Comparison of ENCODE assay signal across 20 cellular contexts in the genomic region with DNA sequence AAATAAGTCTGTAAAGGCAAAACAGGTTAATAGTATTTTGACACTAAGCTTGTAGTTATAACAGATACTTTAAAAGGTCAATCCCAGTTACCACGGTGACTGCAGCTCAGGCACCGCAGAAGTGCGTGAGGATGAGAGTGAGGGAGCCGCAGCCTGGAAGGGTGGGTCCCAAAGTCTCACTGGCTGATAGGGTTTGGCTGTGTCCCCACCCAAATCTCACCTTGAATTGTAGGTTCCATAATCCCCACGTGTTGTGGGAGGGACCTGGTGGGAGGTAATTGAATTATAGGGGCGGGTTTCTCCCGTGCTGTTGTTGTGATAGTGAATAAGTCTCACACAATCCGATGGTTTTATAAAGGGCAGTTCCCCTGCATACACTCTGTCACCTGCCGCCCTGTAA. TPM values are rescaled to one million over a fixed set of nuclear protein-coding genes. Genes with fewer than 3 reads are reported as not detected.
DNase-seq lines count a peak whose midpoint lies in the region; ATAC-seq and TF ChIP-seq lines count a peak whose summit lies in the region.
"Had no signal": no experiment of that assay in that cellular context is flagged by ENCODE, and none has a peak within 500 bp of the region (broad histone marks: within the 10 kb centered on the region; RNA-seq: fewer than 3 reads in every experiment).

No MANE protein-coding gene starts in this region.

- TF ChIP-seq CTCF in right atrium auricular region (IDR thresholded peaks at IDR 0.05) (no peak), esophagus squamous epithelium (IDR thresholded peaks at IDR 0.05) (no peak), upper lobe of right lung (IDR thresholded peaks at IDR 0.05) (no peak), H9 (conservative IDR thresholded peaks at IDR 0.05) (no peak)

- H3K27ac ChIP-seq in right atrium auricular region (peak overlapping the region in 1 of 2 donors; percentile 45), esophagus squamous epithelium (peak overlapping the region; percentile 25 to 84 (median 66)), upper lobe of right lung (no peak overlapping the region), H9 (ENCODE audit: insufficient read length, low read depth, low read length) (no peak overlapping the region)
- H3K27ac ChIP-seq: neutrophil had no signal

- H3K14ac ChIP-seq in H9 (ENCODE audit: insufficient read depth, low read length), result no peak overlapping the region

- peaks cover 3% of the 10 kb centered on the region; the same call in 1 of the 2 replicates for H3K27me3 Mint-ChIP-seq in H9 (ENCODE audit: low read depth)

- no peak overlapping the region for H3K4ac ChIP-seq in H9 (ENCODE audit: low read depth, low read length)

- no peak overlapping the region for H4K91ac ChIP-seq in H9 (ENCODE audit: insufficient read length, low read depth, low read length)

- H3K27me3 ChIP-seq in right atrium auricular region (no peaks in the 10 kb centered on the region), esophagus squamous epithelium (peaks cover 0 to 6% (median 0%) of the 10 kb centered on the region in 4 donors), upper lobe of right lung (peaks cover 4% of the 10 kb centered on the region), H9 (ENCODE audit: insufficient read depth, low read length) (no peaks in the 10 kb centered on the region)

- no peak overlapping the region for H2AFZ ChIP-seq in H9 (ENCODE audit: low read length)

- no peaks in the 10 kb centered on the region for H3K79me1 ChIP-seq in H9 (ENCODE audit: insufficient read depth, low read depth, low read length, poor library complexity, severe bottlenecking)

- DNase-seq in right atrium auricular region (ENCODE audit: low spot score), result peak; percentile 40
- no peak for DNase-seq in left cardiac atrium
- DNase-seq in esophagus squamous epithelium (lab: John Stamatoyannopoulos, UW), result no peak
- DNase-seq in stimulated activated CD8-positive, alpha-beta memory T cell treated with anti-CD3 and anti-CD28 coated beads, Interleukin-4, amount 100 ng/mL, for 48 hours, result peak; percentile 13
- no peak for DNase-seq in stimulated activated naive CD8-positive, alpha-beta T cell treated with anti-CD3 and anti-CD28 coated beads, Interleukin-15, Interleukin-2, amounts not matched to agents 100 U/mL and 50 U/mL, for 24 hours
- DNase-seq in upper lobe of right lung, result no peak
- DNase-seq in activated effector memory CD4-positive, alpha-beta T cell treated with anti-CD3 and anti-CD28 coated beads, Interleukin-2, amount 50 U/mL, for 16 hours, result no peak
- DNase-seq in H9, result no peak
- DNase-seq: activated CD4-positive, alpha-beta T cell treated with anti-CD3 and anti-CD28 coated beads for 1 hour; activated T-cell treated with anti-CD3 and anti-CD28 coated beads, Interleukin-2, amount 50 U/mL, for 1 hour; effector CD8-positive, alpha-beta T cell; foreskin melanocyte; GOT3; naive B cell; NCI-H446; stimulated activated CD4-positive, alpha-beta T cell treated with anti-CD3 and anti-CD28 coated beads, Interleukin-1b, Interleukin-23, amount 100 ng/mL, for 48 hours; T-helper 17 cell had no signal

- no peak for ATAC-seq in left cardiac atrium
- no peak for ATAC-seq in stimulated activated naive CD8-positive, alpha-beta T cell treated with anti-CD3 and anti-CD28 coated beads, Interleukin-15, Interleukin-2, amounts not matched to agents 100 U/mL and 50 U/mL, for 24 hours
- no peak for ATAC-seq in upper lobe of right lung

- no peak overlapping the region for H3K4me2 ChIP-seq in H9 (ENCODE audit: insufficient read depth, insufficient read length, low read length)

- H2BK12ac ChIP-seq in H9 (ENCODE audit: insufficient read length, low read depth, low read length), result no peak overlapping the region

- H3K79me2 ChIP-seq in H9 (ENCODE audit: insufficient read depth, low read length), result no peaks in the 10 kb centered on the region

- H3K56ac ChIP-seq in H9 (ENCODE audit: insufficient read length, low read depth, low read length), result no peak overlapping the region

- H3K9ac ChIP-seq in H9 (ENCODE audit: extremely low read depth, insufficient read length, low read length), result no peak overlapping the region

- no peak overlapping the region for H2BK120ac ChIP-seq in H9 (ENCODE audit: low read depth, low read length, poor library complexity, severe bottlenecking)

- no peak for TF ChIP-seq POLR2A in esophagus squamous epithelium (IDR thresholded peaks at IDR 0.05)

- H3K36me3 ChIP-seq in right atrium auricular region (no peaks in the 10 kb centered on the region), esophagus squamous epithelium (no peaks in the 10 kb centered on the region), upper lobe of right lung (no peaks in the 10 kb centered on the region)
- H3K36me3 ChIP-seq: neutrophil had no signal

- no peak overlapping the region for H4K5ac ChIP-seq in H9 (ENCODE audit: insufficient read length, low read depth, low read length)

- H3K4me3 ChIP-seq in right atrium auricular region (no peak overlapping the region), esophagus squamous epithelium (no peak overlapping the region), upper lobe of right lung (no peak overlapping the region)

- H3T11ph ChIP-seq in H9 (ENCODE audit: low read length), result no peak overlapping the region

- intact Hi-C loops in left cardiac atrium (cut with DNase I), result loop anchor here in 1 of 2 donors (2.0 to 5.0 kb wide), 2 partner anchors 42 to 87 kb away; partner anchors contain the start of gene GAS6
- intact Hi-C loops in esophagus squamous epithelium (cut with DNase I), result no loop called here
- intact Hi-C loops in upper lobe of right lung (cut with DNase I), result no loop called here

- H2BK5ac ChIP-seq in H9 (ENCODE audit: insufficient read length, low read length), result no peak overlapping the region

- H2AK5ac ChIP-seq in H9 (ENCODE audit: insufficient read length, low read length), result no peak overlapping the region

- no peak overlapping the region for H3K18ac ChIP-seq in H9 (ENCODE audit: insufficient read length, low read depth, low read length)

- H3K4me3 Mint-ChIP-seq in H9, result no peak overlapping the region
- H3K4me3 Mint-ChIP-seq: activated CD4-positive, alpha-beta memory T cell treated with anti-CD3 and anti-CD28 coated beads, Interleukin-2, amount 10 ng/mL, durations not matched to agents 7 days and 5 days; B cell; T-helper 17 cell had no signal

- H3K9me3 Mint-ChIP-seq in H9, result peaks cover 0 to 4% of the 10 kb centered on the region in 2 experiments; a peak in 1 of 5 replicates
- H3K9me3 Mint-ChIP-seq: activated CD4-positive, alpha-beta memory T cell treated with anti-CD3 and anti-CD28 coated beads, Interleukin-2, amount 10 ng/mL, durations not matched to agents 7 days and 5 days had no signal

- no peak overlapping the region for H3K27ac Mint-ChIP-seq in H9
- H3K27ac Mint-ChIP-seq: activated CD4-positive, alpha-beta memory T cell treated with anti-CD3 and anti-CD28 coated beads, Interleukin-2, amount 10 ng/mL, durations not matched to agents 7 days and 5 days; B cell; T-helper 17 cell had no signal

- no peak overlapping the region for H2BK15ac ChIP-seq in H9 (ENCODE audit: low read depth, low read length)

- no peaks in the 10 kb centered on the region for H3K4me1 ChIP-seq in right atrium auricular region
- H3K4me1 ChIP-seq in esophagus squamous epithelium, result peaks cover 0 to 7% (median 0%) of the 10 kb centered on the region in 3 donors
- H3K4me1 ChIP-seq in upper lobe of right lung, result no peaks in the 10 kb centered on the region
- no peaks in the 10 kb centered on the region; the same call in 1 of the 2 replicates for H3K4me1 ChIP-seq in H9 (ENCODE audit: insufficient read depth, low read length)

- no peaks in the 10 kb centered on the region for H3K23me2 ChIP-seq in H9 (ENCODE audit: insufficient read length, low read depth, low read length, poor library complexity, severe bottlenecking)

- H4K8ac ChIP-seq in H9 (replicated peaks; ENCODE audit: insufficient read length, low read depth, low read length), result no peak overlapping the region

- WGBS in esophagus squamous epithelium, 2 donors, result 75 to 76% methylated on average over 9 of the region's 9 CpGs
- no CpG with 5 or more reads among the region's 9 CpGs for WGBS in H9 (ENCODE audit: extremely low coverage, insufficient read length, low lambda C conversion rate)

- H3K9me3 ChIP-seq in right atrium auricular region (no peaks in the 10 kb centered on the region), esophagus squamous epithelium (no peaks in the 10 kb centered on the region), upper lobe of right lung (no peaks in the 10 kb centered on the region), H9 (ENCODE audit: control insufficient read depth, low read depth, low read length) (no peaks in the 10 kb centered on the region)
- H3K9me3 ChIP-seq: neutrophil had no signal

- H3K4me1 Mint-ChIP-seq in H9, result peaks cover 16 to 23% of the 10 kb centered on the region in 2 experiments
- H3K4me1 Mint-ChIP-seq: activated CD4-positive, alpha-beta memory T cell treated with anti-CD3 and anti-CD28 coated beads, Interleukin-2, amount 10 ng/mL, durations not matched to agents 7 days and 5 days had no signal

- H3K36me3 Mint-ChIP-seq in H9 (ENCODE audit: insufficient read depth in 1 of 3, low read depth in 3 of 3), result peaks cover 0 to 3% (median 0%) of the 10 kb centered on the region in 3 experiments; a peak in 2 of 7 replicates
- H3K36me3 Mint-ChIP-seq: naive B cell had no signal

- H3K23ac ChIP-seq in H9 (ENCODE audit: insufficient read length, low read depth, low read length), result no peak overlapping the region

- no peak overlapping the region for H2BK20ac ChIP-seq in H9 (ENCODE audit: low read depth, low read length, poor library complexity, severe bottlenecking)

- H4K20me1 ChIP-seq in H9 (ENCODE audit: control insufficient read depth, insufficient read depth, insufficient read length), result no peaks in the 10 kb centered on the region

RNA-seq across cellular contexts. Expression of gene GAS6, which starts 40.0 kb away (rescaled TPM):
- total RNA-seq in right atrium auricular region (100 to 1,000 TPM; 206 to 254 TPM), left cardiac atrium (100 to 1,000 TPM; 165 to 175 TPM), esophagus squamous epithelium (100 to 1,000 TPM in 1 of 4 donors, 10 to 100 TPM in 3; 43.0 to 112 (median 68.5) TPM), upper lobe of right lung (197 TPM), H9 (2021) (19.5 and 20.5 TPM in 2 replicates)

Comparison
In these comparisons a context has a peak if more than half of its experiments do, and no peak if none do; other contexts are left out.
1. DNase-seq: peak in right atrium auricular region (single experiment) and stimulated activated CD8-positive, alpha-beta memory T cell treated with anti-CD3 and anti-CD28 coated beads, Interleukin-4, amount 100 ng/mL, for 48 hours (single experiment); none in left cardiac atrium (single experiment), esophagus squamous epithelium (single experiment), stimulated activated naive CD8-positive, alpha-beta T cell treated with anti-CD3 and anti-CD28 coated beads, Interleukin-15, Interleukin-2, amounts not matched to agents 100 U/mL and 50 U/mL, for 24 hours (single experiment), upper lobe of right lung (single experiment), activated effector memory CD4-positive, alpha-beta T cell treated with anti-CD3 and anti-CD28 coated beads, Interleukin-2, amount 50 U/mL, for 16 hours (single experiment) and H9 (single experiment).
2. H3K27ac ChIP-seq: peak in esophagus squamous epithelium (4 of 4); none in upper lobe of right lung (single experiment) and H9 (single experiment).